Comparison of ENCODE assay signal across 12 cellular contexts in genomic region chr2:134359367-134360081, GRCh38.
DNase-seq lines count a peak whose midpoint lies in the region; ATAC-seq, FAIRE-seq and TF ChIP-seq lines count a peak whose summit lies in the region.
"Had no signal": no experiment of that assay in that cellular context is flagged by ENCODE, and none has a peak within 500 bp of the region (broad histone marks: within the 10 kb centered on the region; RNA-seq: fewer than 3 reads in every experiment).

No MANE protein-coding gene starts in this region.

- peak; percentile 17 for DNase-seq in HCEC 1CT
- DNase-seq in NCI-H2196 (lab: John Stamatoyannopoulos, UW; ENCODE audit: unreplicated experiment) = peak; percentile 84
- no peak for DNase-seq in progenitor cell of endocrine pancreas (ENCODE audit: low spot score, unreplicated experiment)
- no peak for DNase-seq in head of caudate nucleus
- no peak for DNase-seq in naive thymus-derived CD8-positive, alpha-beta T cell
- no peak for DNase-seq in GM23338 (ENCODE audit: low spot score)
- no peak for DNase-seq in NCI-H1930 (lab: John Stamatoyannopoulos, UW)
- DNase-seq: activated CD8-positive, alpha-beta memory T cell treated with anti-CD3 and anti-CD28 coated beads for 24 hours; aorta; kidney glomerular epithelial cell; psoas muscle had no signal

- H3K27ac Mint-ChIP-seq in progenitor cell of endocrine pancreas (peak overlapping the region; percentile 76), GM23338 (no peak overlapping the region)
- H3K27ac Mint-ChIP-seq in naive thymus-derived CD8-positive, alpha-beta T cell = no peak overlapping the region

- POLR2A ChIA-PET in naive thymus-derived CD8-positive, alpha-beta T cell (lab: Charles Lee) = no interaction called here

- no peak overlapping the region for H3K4me3 Mint-ChIP-seq in progenitor cell of endocrine pancreas (ENCODE audit: low read depth)
- no peak overlapping the region for H3K4me3 Mint-ChIP-seq in naive thymus-derived CD8-positive, alpha-beta T cell
- H3K4me3 Mint-ChIP-seq in GM23338 = no peak overlapping the region

- peak; percentile 49 for FAIRE-seq in colon (lab: Jason Lieb, UNC)

- TF ChIP-seq CTCF in progenitor cell of endocrine pancreas (IDR thresholded peaks at IDR 0.05; ENCODE audit: unreplicated experiment) (no peak), GM23338 (conservative IDR thresholded peaks at IDR 0.05; ENCODE audit: low read depth in 2 of 2) (no peak)

- no peak overlapping the region for H3K27ac ChIP-seq in GM23338 (ENCODE audit: low read depth)
- H3K27ac ChIP-seq: psoas muscle had no signal

- no peaks in the 10 kb centered on the region for H3F3A ChIP-seq in GM23338 (replicated peaks; ENCODE audit: low read depth)

- peaks cover 11% of the 10 kb centered on the region for H3K36me3 Mint-ChIP-seq in progenitor cell of endocrine pancreas (ENCODE audit: insufficient read depth)
- H3K36me3 Mint-ChIP-seq in naive thymus-derived CD8-positive, alpha-beta T cell = peaks cover 0 to 83% (median 64%) of the 10 kb centered on the region in 3 donors
- H3K36me3 Mint-ChIP-seq in GM23338 (ENCODE audit: low read depth) = no peaks in the 10 kb centered on the region

- H3K4me1 Mint-ChIP-seq in progenitor cell of endocrine pancreas (ENCODE audit: low read depth) = peaks cover 7% of the 10 kb centered on the region
- peaks cover 0 to 2% (median under 1%) of the 10 kb centered on the region in 4 donors for H3K4me1 Mint-ChIP-seq in naive thymus-derived CD8-positive, alpha-beta T cell
- H3K4me1 Mint-ChIP-seq in GM23338 = peaks cover 10% of the 10 kb centered on the region; the same call in 2 of the 3 replicates

- no peaks in the 10 kb centered on the region for H3K36me3 ChIP-seq in GM23338 (ENCODE audit: insufficient read depth)

- H3K27me3 Mint-ChIP-seq in progenitor cell of endocrine pancreas = no peaks in the 10 kb centered on the region
- H3K27me3 Mint-ChIP-seq in naive thymus-derived CD8-positive, alpha-beta T cell = no peaks in the 10 kb centered on the region
- H3K27me3 Mint-ChIP-seq in GM23338 (ENCODE audit: insufficient read depth, low read depth, poor library complexity) = peaks cover 4% of the 10 kb centered on the region

- no peaks in the 10 kb centered on the region for H3K9me2 ChIP-seq in GM23338 (ENCODE audit: insufficient read depth)

- intact Hi-C loops in head of caudate nucleus (cut with DNase I) = no loop called here

- H3K4me2 ChIP-seq in GM23338 = no peak overlapping the region

- no peaks in the 10 kb centered on the region for H3K4me1 ChIP-seq in GM23338 (ENCODE audit: insufficient read depth)

- no peak overlapping the region for H2AFZ ChIP-seq in GM23338

- no peak for ATAC-seq in naive thymus-derived CD8-positive, alpha-beta T cell
- no peak for ATAC-seq in GM23338
- ATAC-seq: psoas muscle had no signal

- no peak overlapping the region for H3K4me3 ChIP-seq in GM23338

- no peaks in the 10 kb centered on the region for H3K79me2 ChIP-seq in GM23338 (replicated peaks; ENCODE audit: insufficient read depth)

- H4K20me1 ChIP-seq in GM23338 (replicated peaks; ENCODE audit: insufficient read depth) = peaks cover 2% of the 10 kb centered on the region; the same call in 1 of the 2 replicates

- no peaks in the 10 kb centered on the region for H3K27me3 ChIP-seq in GM23338 (ENCODE audit: insufficient read depth)

- H3K9me3 Mint-ChIP-seq in progenitor cell of endocrine pancreas (ENCODE audit: low read depth) (no peaks in the 10 kb centered on the region), GM23338 (no peaks in the 10 kb centered on the region)
- H3K9me3 Mint-ChIP-seq in naive thymus-derived CD8-positive, alpha-beta T cell = no peaks in the 10 kb centered on the region

TF ChIP-seq in GM23338, 12 proteins besides CTCF, POLR2A, EP300 and RAD21 (continues in another document):
- TF ChIP-seq ZNF114 (CRISPR knock-in tag; IDR thresholded peaks at IDR 0.05) (no peak), NANOG (IDR thresholded peaks at IDR 0.05; ENCODE audit: borderline replicate concordance) (no peak), EZH2 (IDR thresholded peaks at IDR 0.05; ENCODE audit: low read depth, unreplicated experiment) (no peak), ZNF462 (CRISPR knock-in tag; IDR thresholded peaks at IDR 0.05) (no peak), REST (IDR thresholded peaks at IDR 0.05; ENCODE audit: unreplicated experiment) (no peak), POLR2AphosphoS5 (IDR thresholded peaks at IDR 0.05; ENCODE audit: low read depth) (no peak), CREB1 (CRISPR knock-in tag; IDR thresholded peaks at IDR 0.05; ENCODE audit: low read depth) (no peak), EZH2phosphoT487 (IDR thresholded peaks at IDR 0.05; ENCODE audit: unreplicated experiment) (no peak)

Comparison
In these comparisons a context has a peak if more than half of its experiments do, and no peak if none do; other contexts are left out.
1. DNase-seq: peak in HCEC 1CT (single experiment) and NCI-H2196 (single experiment); none in progenitor cell of endocrine pancreas (single experiment), head of caudate nucleus (0 of 42), naive thymus-derived CD8-positive, alpha-beta T cell (0 of 10), GM23338 (single experiment) and NCI-H1930 (0 of 2).